In the genomic region with DNA sequence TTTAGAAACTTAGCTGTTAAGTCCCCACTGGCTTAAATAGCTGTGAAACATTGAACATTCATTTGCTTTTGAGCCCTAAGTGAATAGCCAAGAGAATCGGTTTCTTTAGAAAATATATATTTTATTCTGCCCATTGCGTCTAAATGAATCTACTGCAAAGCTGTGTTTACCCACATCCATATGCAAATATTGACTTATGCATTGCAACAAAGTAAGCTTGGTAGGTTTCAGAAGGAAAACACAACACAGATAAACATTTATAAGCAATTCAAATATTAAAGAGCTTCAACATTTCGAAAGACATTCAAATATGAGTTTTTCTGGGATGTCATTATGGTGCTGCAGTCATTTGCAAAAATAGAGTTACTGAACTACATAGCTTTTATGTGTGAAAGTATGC, we compare ENCODE assay signal across 9 cellular contexts.
"Had no signal": no experiment of that assay in that cellular context is flagged by ENCODE, and none has a peak within 500 bp of the region (broad histone marks: within the 10 kb centered on the region; RNA-seq: fewer than 3 reads in every experiment).

No MANE protein-coding gene starts in this region.

- ATAC-seq: HCT116 had no signal

- H3K4me3 ChIP-seq: GM23248, HAP-1 had no signal

- DNase-seq: GM23248, GOT3, H7, HFFc6, Karpas-422, KBM-7 had no signal

- H3K27ac ChIP-seq: GM23248, KMS-11 had no signal
